In the genomic region with DNA sequence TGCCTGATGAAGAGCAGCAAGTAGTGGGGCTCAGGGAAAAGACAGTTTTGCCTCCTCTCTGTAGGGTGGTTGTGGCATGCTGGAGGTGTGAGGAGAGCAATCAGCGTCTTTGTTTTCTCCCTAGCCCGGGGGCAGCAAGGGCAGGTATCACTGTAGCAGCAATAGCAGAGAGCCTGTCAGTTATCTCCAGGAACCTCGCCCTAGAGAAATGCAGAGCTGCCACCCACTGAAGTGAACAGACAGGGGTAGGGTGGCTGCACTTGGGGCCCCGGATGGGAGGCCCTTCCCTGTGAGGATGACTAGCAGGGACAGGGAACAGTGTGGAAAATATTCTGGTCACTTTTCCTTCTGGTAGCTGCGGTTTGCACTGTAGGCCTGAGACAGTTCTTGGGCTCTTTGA, we compare ENCODE assay signal across 29 cellular contexts.
"Had no signal": no experiment of that assay in that cellular context is flagged by ENCODE, and none has a peak within 500 bp of the region (broad histone marks: within the 10 kb centered on the region; RNA-seq: fewer than 3 reads in every experiment).

No MANE protein-coding gene starts in this region.

- H3K4me3 ChIP-seq: dorsolateral prefrontal cortex, gastrocnemius medialis, left ventricle myocardium inferior, lower lobe of right lung, ovary, right lobe of liver, suprapubic skin, transverse colon, upper lobe of right lung, uterus had no signal

- ATAC-seq: esophagus mucosa; gastrocnemius medialis; left colon; naive thymus-derived CD8-positive, alpha-beta T cell; right lobe of liver; stimulated activated naive CD8-positive, alpha-beta T cell treated with anti-CD3 and anti-CD28 coated beads, Interleukin-15, amount 100 ng/mL, for 72 hours; upper lobe of right lung had no signal

- H3K36me3 Mint-ChIP-seq: mesothelial cell of epicardium had no signal

- H3K27me3 Mint-ChIP-seq: naive thymus-derived CD8-positive, alpha-beta T cell; stimulated activated naive CD8-positive, alpha-beta T cell treated with anti-CD3 and anti-CD28 coated beads, Interleukin-15, amount 100 ng/mL, for 72 hours had no signal

- FAIRE-seq: colon, islet of Langerhans, small intestine had no signal

- DNase-seq: cerebellar nuclear complex; dorsolateral prefrontal cortex; effector CD4-positive, alpha-beta T cell; foreskin fibroblast; gastrocnemius medialis; head of caudate nucleus; left colon; left ventricle myocardium inferior; lower lobe of right lung; naive thymus-derived CD8-positive, alpha-beta T cell; nephron progenitor cell; occipital lobe; ovary; right lobe of liver; small intestine; stimulated activated CD4-positive, alpha-beta T cell treated with anti-CD3 and anti-CD28 coated beads, Interleukin-15, amount 100 ng/mL, for 24 hours; stimulated activated CD4-positive, alpha-beta T cell treated with anti-CD3 and anti-CD28 coated beads, Interleukin-4, amount 100 ng/mL, for 1 hour; stimulated activated CD8-positive, alpha-beta memory T cell treated with anti-CD3 and anti-CD28 coated beads, Interleukin-4, amount 100 ng/mL, for 48 hours; stimulated activated naive CD4-positive, alpha-beta T cell; stimulated activated naive CD8-positive, alpha-beta T cell treated with anti-CD3 and anti-CD28 coated beads, Interleukin-15, amount 100 ng/mL, for 72 hours; transverse colon; upper lobe of right lung; uterus had no signal

- H3K4me1 ChIP-seq: gastrocnemius medialis, left ventricle myocardium inferior, lower lobe of right lung, right lobe of liver, suprapubic skin, transverse colon, upper lobe of right lung, uterus had no signal

- H3K9me3 ChIP-seq: gastrocnemius medialis, lower lobe of right lung, ovary, right lobe of liver, suprapubic skin, transverse colon, upper lobe of right lung, uterus had no signal

- H3K36me3 ChIP-seq: gastrocnemius medialis, left ventricle myocardium inferior, lower lobe of right lung, ovary, right lobe of liver, suprapubic skin, transverse colon, upper lobe of right lung, uterus had no signal

- H3K27ac Mint-ChIP-seq: mesothelial cell of epicardium; naive thymus-derived CD8-positive, alpha-beta T cell; nephron progenitor cell; stimulated activated naive CD8-positive, alpha-beta T cell treated with anti-CD3 and anti-CD28 coated beads, Interleukin-15, amount 100 ng/mL, for 72 hours had no signal

- H3K27me3 ChIP-seq: dorsolateral prefrontal cortex, gastrocnemius medialis, ovary, right lobe of liver, suprapubic skin, transverse colon, upper lobe of right lung, uterus had no signal

- H3K4me1 Mint-ChIP-seq: mesothelial cell of epicardium; nephron progenitor cell; stimulated activated naive CD8-positive, alpha-beta T cell treated with anti-CD3 and anti-CD28 coated beads, Interleukin-15, amount 100 ng/mL, for 72 hours had no signal

- H3K9me3 Mint-ChIP-seq: mesothelial cell of epicardium, nephron progenitor cell had no signal

- H3K4me3 Mint-ChIP-seq: mesothelial cell of epicardium; naive thymus-derived CD8-positive, alpha-beta T cell; nephron progenitor cell; stimulated activated naive CD8-positive, alpha-beta T cell treated with anti-CD3 and anti-CD28 coated beads, Interleukin-15, amount 100 ng/mL, for 72 hours had no signal

- H3K27ac ChIP-seq: dorsolateral prefrontal cortex, epithelial cell of prostate, gastrocnemius medialis, left ventricle myocardium inferior, lower lobe of right lung, ovary, right lobe of liver, suprapubic skin, transverse colon, upper lobe of right lung, uterus had no signal
